In genomic region chr19:3034845-3035541, GRCh38 we compare ENCODE assay signal across 8 cellular contexts. TPM values are rescaled to one million over a fixed set of nuclear protein-coding genes. Genes with fewer than 3 reads are reported as not detected.
DNase-seq lines count a peak whose midpoint lies in the region; ATAC-seq and TF ChIP-seq lines count a peak whose summit lies in the region.

No MANE protein-coding gene starts in this region.

- no peaks in the 10 kb centered on the region for H3K9me3 ChIP-seq in WERI-Rb-1 (ENCODE audit: severe bottlenecking)

- TF ChIP-seq CTCF in Calu3 (IDR thresholded peaks at IDR 0.05; ENCODE audit: unreplicated experiment) (no peak), WERI-Rb-1 (IDR thresholded peaks at IDR 0.05; ENCODE audit: low read depth, low read length) (no peak), nephron (IDR thresholded peaks at IDR 0.05; ENCODE audit: unreplicated experiment in 3 of 3) (no peak)

- intact Hi-C loops in Calu3 (cut with micrococcal nuclease; ENCODE audit: unreplicated experiment) = no loop called here

- H3K9me3 Mint-ChIP-seq in Calu3 (ENCODE audit: low read depth, unreplicated experiment) (no peaks in the 10 kb centered on the region), nephron (peaks cover 3% of the 10 kb centered on the region)

- no peaks in the 10 kb centered on the region for H3K36me3 ChIP-seq in WERI-Rb-1

- H3K27ac ChIP-seq in WERI-Rb-1 = peak overlapping the region; percentile 72
- peak overlapping the region; percentile 82 for H3K27ac ChIP-seq in epithelial cell of prostate

- peaks cover 36% of the 10 kb centered on the region for H3K4me1 Mint-ChIP-seq in Calu3 (ENCODE audit: low read depth, unreplicated experiment)
- peaks cover 32% of the 10 kb centered on the region for H3K4me1 Mint-ChIP-seq in nephron

- H3K4me3 Mint-ChIP-seq in Calu3 (ENCODE audit: low read depth, unreplicated experiment) (peak overlapping the region; percentile 72), nephron (peak overlapping the region; percentile 85 to 88 (median 87))

- peak overlapping the region; percentile 62 for H3K4me3 ChIP-seq in WERI-Rb-1 (ENCODE audit: low read depth, low read length)

- H3K36me3 Mint-ChIP-seq in Calu3 (ENCODE audit: insufficient read depth, unreplicated experiment) = peaks cover 30% of the 10 kb centered on the region
- no peaks in the 10 kb centered on the region for H3K36me3 Mint-ChIP-seq in nephron (ENCODE audit: low read depth)

- peak overlapping the region; percentile 98 for H3K27ac Mint-ChIP-seq in Calu3 (ENCODE audit: unreplicated experiment)
- peak overlapping the region; percentile 85 to 95 (median 92) for H3K27ac Mint-ChIP-seq in nephron

- ATAC-seq in HG02884 (IDR thresholded peaks at IDR 0.05; ENCODE audit: unreplicated experiment) = no peak

- H3K27me3 ChIP-seq in WERI-Rb-1 (ENCODE audit: insufficient read depth, low read depth, severe bottlenecking) = no peaks in the 10 kb centered on the region

- DNase-seq in Calu3 (no peak), HK-2 (ENCODE audit: unreplicated experiment) (peak; percentile 44), WERI-Rb-1 (peak; percentile 58), epithelial cell of prostate (ENCODE audit: low read depth, low spot score) (no peak), ecto neural progenitor cell (ENCODE audit: low spot score) (no peak), NCI-H128 (lab: John Stamatoyannopoulos, UW; ENCODE audit: unreplicated experiment) (no peak)

- H3K27me3 Mint-ChIP-seq in Calu3 (ENCODE audit: unreplicated experiment) = peaks cover 51% of the 10 kb centered on the region
- peaks cover 65% of the 10 kb centered on the region for H3K27me3 Mint-ChIP-seq in nephron (ENCODE audit: low read depth)

- CTCF ChIA-PET in Calu3 (lab: Charles Lee) = interaction anchor here (0.7 to 1.2 kb wide), 4 partner anchors 12 to 118 kb away, joined by 3 to 8 read pairs (median 4); no protein-coding TSS in a partner anchor

- TSS peak; percentile 95 for BruUV-seq in Calu3 (replicated peaks; lab: Mats Ljungman, UMichigan)

RNA-seq across cellular contexts. Expression of gene TLE2, which starts 5.9 kb away (rescaled TPM):
- 8.5 and 9.3 TPM in 2 replicates for total RNA-seq in Calu3 (2022)

RNA-seq across cellular contexts. Expression of gene TLE5, which starts 27.3 kb away (rescaled TPM):
- 170 and 179 TPM in 2 replicates for total RNA-seq in Calu3 (2022)

RNA-seq across cellular contexts. Expression of gene TLE6, which starts 57.6 kb away (rescaled TPM):
- 2.1 and 3.4 TPM in 2 replicates for total RNA-seq in Calu3 (2022)

RNA-seq across cellular contexts. Expression of gene GNA11, which starts 59.2 kb away (rescaled TPM):
- total RNA-seq in Calu3 (2022) = 37.7 and 41.4 TPM in 2 replicates

Comparison
In these comparisons a context has a peak if more than half of its experiments do, and no peak if none do; other contexts are left out.
1. DNase-seq: peak in HK-2 (single experiment) and WERI-Rb-1 (single experiment); none in Calu3 (single experiment), epithelial cell of prostate (single experiment), ecto neural progenitor cell (single experiment) and NCI-H128 (single experiment).